Comparison of ENCODE assay signal across 8 cellular contexts in the genomic region with DNA sequence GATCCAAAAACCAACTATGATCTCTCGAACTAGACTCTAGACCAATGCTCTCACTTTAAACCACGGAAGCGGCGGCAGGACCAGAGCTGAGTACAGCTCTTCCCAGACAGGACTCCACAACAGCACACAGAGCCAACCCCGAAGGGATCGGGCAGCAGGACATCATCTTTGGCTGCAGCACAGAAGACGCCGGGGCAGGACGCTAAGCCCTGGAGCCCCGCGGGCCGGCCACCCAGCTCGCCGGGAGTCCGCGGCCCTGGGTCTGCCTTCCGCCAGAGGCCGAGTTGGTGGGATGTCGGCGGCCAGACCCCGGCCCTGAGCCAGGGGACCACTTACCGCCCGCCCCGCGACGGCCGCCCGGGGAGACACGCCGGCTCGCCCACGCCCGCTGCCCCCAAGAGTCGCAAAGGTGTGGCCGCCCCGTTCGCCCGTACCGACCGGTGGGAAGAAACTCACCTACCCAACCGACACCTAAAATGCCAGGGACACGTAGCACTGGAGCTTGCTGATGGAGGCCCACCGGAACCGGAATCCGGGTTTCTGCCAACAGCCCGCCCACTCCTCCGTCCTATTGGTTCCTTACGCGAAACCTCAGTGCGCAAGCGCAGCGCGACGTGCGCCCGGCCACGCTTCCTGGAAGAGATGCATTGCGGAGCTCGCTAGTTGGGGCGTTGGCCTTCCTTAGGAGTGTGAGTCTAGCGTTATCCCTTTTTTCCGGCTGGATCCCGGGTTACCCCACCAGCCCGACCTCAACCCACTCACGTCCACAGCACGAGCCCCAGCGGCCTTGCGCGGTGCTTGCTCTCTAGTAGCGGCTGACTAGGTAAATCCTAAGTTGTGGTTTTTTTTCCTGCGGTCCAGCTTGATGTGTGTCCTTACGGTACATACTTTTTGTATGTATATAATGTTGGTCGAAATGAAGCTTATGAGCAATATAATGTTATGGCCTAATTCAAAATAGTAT. TPM values are rescaled to one million over a fixed set of nuclear protein-coding genes. Genes with fewer than 3 reads are reported as not detected.
DNase-seq lines count a peak whose midpoint lies in the region; ATAC-seq and TF ChIP-seq lines count a peak whose summit lies in the region.

A gene (minus strand): TSS at position 510 of the 964 bp plus-strand sequence. CDS start 1,623 bp downstream, outside the sequence.

- peak within 1 kb of the TSS; percentile 82 for H3K27ac ChIP-seq in KMS-11
- H3K27ac ChIP-seq in Peyer's patch = peak within 1 kb of the TSS; percentile 79 to 92 (median 82)
- peak within 1 kb of the TSS; percentile 52 for H3K27ac ChIP-seq in muscle layer of colon (ENCODE audit: low read depth, low read length)

- ATAC-seq in GM21737 (IDR thresholded peaks at IDR 0.05; ENCODE audit: unreplicated experiment) (peak; percentile 98), esophagus mucosa (peak; percentile 98)

- peak; percentile 94 for DNase-seq in DMS53 treated with DMSO at 0.1 percent for 48 hours (lab: John Stamatoyannopoulos, UW; ENCODE audit: unreplicated experiment)
- peak; percentile 93 to 99 (median 97) for DNase-seq in Peyer's patch
- DNase-seq in activated T-cell treated with anti-CD3 and anti-CD28 coated beads, Interleukin-2, amount 50 U/mL, for 48 hours = peak; percentile 95 to 96
- peak; percentile 91 for DNase-seq in stimulated activated CD8-positive, alpha-beta memory T cell treated with anti-CD3 and anti-CD28 coated beads, Interleukin-7, amount 100 ng/mL, for 24 hours (ENCODE audit: low read depth)

- TF ChIP-seq POLR2A in Peyer's patch (IDR thresholded peaks at IDR 0.05) = peak; percentile 82 to 87

- no peaks in the 10 kb centered on the region for H4K20me1 ChIP-seq in KMS-11 (ENCODE audit: insufficient read depth)

- H3K9ac ChIP-seq in KMS-11 (peak within 1 kb of the TSS; percentile 89), muscle layer of colon (ENCODE audit: low read length) (peak within 1 kb of the TSS; percentile 71)

- no peaks in the 10 kb centered on the region for H3K27me3 ChIP-seq in KMS-11 (ENCODE audit: insufficient read depth, low read depth)
- H3K27me3 ChIP-seq in Peyer's patch = no peaks in the 10 kb centered on the region
- no peaks in the 10 kb centered on the region for H3K27me3 ChIP-seq in muscle layer of colon (ENCODE audit: control insufficient read depth in 1 of 2, insufficient read depth in 2 of 2, low read length in 2 of 2)

- peak within 1 kb of the TSS; percentile 93 for H3K4me2 ChIP-seq in KMS-11

- H3K36me3 ChIP-seq in KMS-11 (ENCODE audit: insufficient read depth) (peaks cover 19% of the 10 kb centered on the region; the same call in 1 of the 2 replicates), Peyer's patch (peaks cover 0 to 14% (median 0%) of the 10 kb centered on the region in 3 donors), muscle layer of colon (ENCODE audit: insufficient read depth, low read length) (peaks cover 15% of the 10 kb centered on the region)

- peak within 1 kb of the TSS; percentile 94 for H2AFZ ChIP-seq in KMS-11 (ENCODE audit: low read depth)

- H3K79me2 ChIP-seq in KMS-11 (ENCODE audit: insufficient read depth, low read depth) = peaks cover 58% of the 10 kb centered on the region

- H3K4me1 ChIP-seq in KMS-11 (ENCODE audit: low read depth, poor library complexity, severe bottlenecking) (peaks cover 33% of the 10 kb centered on the region), Peyer's patch (peaks cover 0 to 22% (median 2%) of the 10 kb centered on the region in 4 donors), muscle layer of colon (ENCODE audit: insufficient read depth, low read length) (peaks cover 20% of the 10 kb centered on the region)

- peak within 1 kb of the TSS; percentile 49 for H3K4me3 ChIP-seq in KMS-11 (IDR thresholded peaks at IDR 0.05; ENCODE audit: insufficient read depth, low read depth, low read length)
- peak within 1 kb of the TSS; percentile 89 to 97 (median 92) for H3K4me3 ChIP-seq in Peyer's patch
- H3K4me3 ChIP-seq in muscle layer of colon (ENCODE audit: low read depth in 1 of 2, low read length in 2 of 2) = peak within 1 kb of the TSS; percentile 77 to 86

- TF ChIP-seq CTCF in KMS-11 (conservative IDR thresholded peaks at IDR 0.05; ENCODE audit: low read depth, low read length) = no peak
- no peak for TF ChIP-seq CTCF in Peyer's patch (IDR thresholded peaks at IDR 0.05)

- H3K9me3 ChIP-seq in Peyer's patch = no peaks in the 10 kb centered on the region
- H3K9me3 ChIP-seq in muscle layer of colon (ENCODE audit: low read length) = no peaks in the 10 kb centered on the region

RNA-seq across cellular contexts. Expression of the gene that starts here (rescaled TPM):
- total RNA-seq in Peyer's patch (100 to 1,000 TPM in 2 of 4 donors, 10 to 100 TPM in 2; 55.3 to 172 (median 118) TPM), esophagus mucosa (71.4 TPM)

Comparison
In these comparisons a context has a peak if more than half of its experiments do, and no peak if none do; other contexts are left out.
1. Peak in every context shown above with its lines: DNase-seq, ATAC-seq, H3K4me3 ChIP-seq and H3K27ac ChIP-seq.